Comparison of ENCODE assay signal across 1 cellular context in genomic region chr22:19432092-19432844, GRCh38.
TF ChIP-seq lines count a peak whose summit lies in the region.

Gene MRPL40 (plus strand): TSS chr22:19432545. CDS start chr22:19432555, 10 bp downstream.

TF ChIP-seq in HepG2, 621 proteins besides CTCF, POLR2A, EP300 and RAD21 (continued from another document and continues in another):
- TF ChIP-seq, protein P1, sequence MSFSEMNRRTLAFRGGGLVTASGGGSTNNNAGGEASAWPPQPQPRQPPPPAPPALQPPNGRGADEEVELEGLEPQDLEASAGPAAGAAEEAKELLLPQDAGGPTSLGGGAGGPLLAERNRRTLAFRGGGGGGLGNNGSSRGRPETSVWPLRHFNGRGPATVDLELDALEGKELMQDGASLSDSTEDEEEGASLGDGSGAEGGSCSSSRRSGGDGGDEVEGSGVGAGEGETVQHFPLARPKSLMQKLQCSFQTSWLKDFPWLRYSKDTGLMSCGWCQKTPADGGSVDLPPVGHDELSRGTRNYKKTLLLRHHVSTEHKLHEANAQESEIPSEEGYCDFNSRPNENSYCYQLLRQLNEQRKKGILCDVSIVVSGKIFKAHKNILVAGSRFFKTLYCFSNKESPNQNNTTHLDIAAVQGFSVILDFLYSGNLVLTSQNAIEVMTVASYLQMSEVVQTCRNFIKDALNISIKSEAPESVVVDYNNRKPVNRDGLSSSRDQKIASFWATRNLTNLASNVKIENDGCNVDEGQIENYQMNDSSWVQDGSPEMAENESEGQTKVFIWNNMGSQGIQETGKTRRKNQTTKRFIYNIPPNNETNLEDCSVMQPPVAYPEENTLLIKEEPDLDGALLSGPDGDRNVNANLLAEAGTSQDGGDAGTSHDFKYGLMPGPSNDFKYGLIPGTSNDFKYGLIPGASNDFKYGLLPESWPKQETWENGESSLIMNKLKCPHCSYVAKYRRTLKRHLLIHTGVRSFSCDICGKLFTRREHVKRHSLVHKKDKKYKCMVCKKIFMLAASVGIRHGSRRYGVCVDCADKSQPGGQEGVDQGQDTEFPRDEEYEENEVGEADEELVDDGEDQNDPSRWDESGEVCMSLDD (CRISPR knock-in tag; IDR thresholded peaks at IDR 0.05; ENCODE audit: borderline replicate concordance) = peak; percentile 62; the same call in 1 of the 2 replicates
- TF ChIP-seq, protein P2, sequence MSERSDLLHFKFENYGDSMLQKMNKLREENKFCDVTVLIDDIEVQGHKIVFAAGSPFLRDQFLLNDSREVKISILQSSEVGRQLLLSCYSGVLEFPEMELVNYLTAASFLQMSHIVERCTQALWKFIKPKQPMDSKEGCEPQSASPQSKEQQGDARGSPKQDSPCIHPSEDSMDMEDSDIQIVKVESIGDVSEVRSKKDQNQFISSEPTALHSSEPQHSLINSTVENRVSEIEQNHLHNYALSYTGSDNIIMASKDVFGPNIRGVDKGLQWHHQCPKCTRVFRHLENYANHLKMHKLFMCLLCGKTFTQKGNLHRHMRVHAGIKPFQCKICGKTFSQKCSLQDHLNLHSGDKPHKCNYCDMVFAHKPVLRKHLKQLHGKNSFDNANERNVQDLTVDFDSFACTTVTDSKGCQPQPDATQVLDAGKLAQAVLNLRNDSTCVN (CRISPR knock-in tag; IDR thresholded peaks at IDR 0.05; ENCODE audit: borderline replicate concordance) = peak; percentile 92
- TF ChIP-seq ZNF781 (CRISPR knock-in tag; IDR thresholded peaks at IDR 0.05; ENCODE audit: borderline replicate concordance, not compliant biosample characterization) (no peak), ZNF761 (CRISPR knock-in tag; conservative IDR thresholded peaks at IDR 0.05) (peak; percentile 81; the same call in 1 of the 2 replicates), ZNF326 (CRISPR knock-in tag; IDR thresholded peaks at IDR 0.05; ENCODE audit: borderline replicate concordance) (no peak), ZNF629 (CRISPR knock-in tag; conservative IDR thresholded peaks at IDR 0.05) (peak; percentile 70), ZNF142 (CRISPR knock-in tag; IDR thresholded peaks at IDR 0.05) (peak; percentile 65; the same call in 1 of the 2 replicates), ZNF572 (CRISPR knock-in tag; IDR thresholded peaks at IDR 0.05) (peak; percentile 99), SOX13 (IDR thresholded peaks at IDR 0.05) (0 out of 2 replicates have a peak, but pooled peaks have one; percentile 11), SOX13 (CRISPR knock-in tag; conservative IDR thresholded peaks at IDR 0.05 in 1 of 2, IDR thresholded peaks at IDR 0.05 in 1 of 2) (peak in 1 of 2 experiments; percentile 79; a peak in 2 of 4 replicates), ATF1 (CRISPR knock-in tag; IDR thresholded peaks at IDR 0.05) (no peak), FOXP4 (CRISPR knock-in tag; IDR thresholded peaks at IDR 0.05) (peak; percentile 71), KDM1A (CRISPR knock-in tag; IDR thresholded peaks at IDR 0.05) (no peak), ZNF350 (CRISPR knock-in tag; IDR thresholded peaks at IDR 0.05; ENCODE audit: borderline replicate concordance, low read depth) (peak; percentile 95), BCL3 (CRISPR knock-in tag; IDR thresholded peaks at IDR 0.05) (peak; percentile 92), ZNF343 (CRISPR knock-in tag; IDR thresholded peaks at IDR 0.05) (peak; percentile 90; the same call in 1 of the 2 replicates), BRF2 (CRISPR knock-in tag; IDR thresholded peaks at IDR 0.05) (peak; percentile 95), MED1 (CRISPR knock-in tag; IDR thresholded peaks at IDR 0.05) (peak; percentile 93), PLRG1 (conservative IDR thresholded peaks at IDR 0.05) (no peak), NFKBIZ (CRISPR knock-in tag; IDR thresholded peaks at IDR 0.05) (peak; percentile 95), ZNF678 (CRISPR knock-in tag; IDR thresholded peaks at IDR 0.05) (peak; percentile 84), ZSCAN25 (CRISPR knock-in tag; IDR thresholded peaks at IDR 0.05) (peak; percentile 81), TP53 (CRISPR knock-in tag; conservative IDR thresholded peaks at IDR 0.05) (no peak; the same call in 1 of the 2 replicates), TEAD2 (CRISPR knock-in tag; IDR thresholded peaks at IDR 0.05) (no peak), IKZF1 (IDR thresholded peaks at IDR 0.05) (no peak), HIVEP1 (CRISPR knock-in tag; IDR thresholded peaks at IDR 0.05) (peak; percentile 88; the same call in 1 of the 2 replicates), KAT2B (IDR thresholded peaks at IDR 0.05; ENCODE audit: borderline replicate concordance, low read depth, low read length) (no peak), KDM5B (CRISPR knock-in tag; IDR thresholded peaks at IDR 0.05; ENCODE audit: borderline replicate concordance) (peak; percentile 85; the same call in 1 of the 2 replicates), ZNF251 (CRISPR knock-in tag; IDR thresholded peaks at IDR 0.05) (no peak), SCMH1 (CRISPR knock-in tag; IDR thresholded peaks at IDR 0.05; ENCODE audit: borderline replicate concordance) (no peak), PCBP1 (IDR thresholded peaks at IDR 0.05; ENCODE audit: borderline replicate concordance, low read depth, low read length) (0 out of 2 replicates have a peak, but pooled peaks have one; percentile 35)
- TF ChIP-seq, protein P3, sequence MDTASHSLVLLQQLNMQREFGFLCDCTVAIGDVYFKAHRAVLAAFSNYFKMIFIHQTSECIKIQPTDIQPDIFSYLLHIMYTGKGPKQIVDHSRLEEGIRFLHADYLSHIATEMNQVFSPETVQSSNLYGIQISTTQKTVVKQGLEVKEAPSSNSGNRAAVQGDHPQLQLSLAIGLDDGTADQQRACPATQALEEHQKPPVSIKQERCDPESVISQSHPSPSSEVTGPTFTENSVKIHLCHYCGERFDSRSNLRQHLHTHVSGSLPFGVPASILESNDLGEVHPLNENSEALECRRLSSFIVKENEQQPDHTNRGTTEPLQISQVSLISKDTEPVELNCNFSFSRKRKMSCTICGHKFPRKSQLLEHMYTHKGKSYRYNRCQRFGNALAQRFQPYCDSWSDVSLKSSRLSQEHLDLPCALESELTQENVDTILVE (CRISPR knock-in tag; IDR thresholded peaks at IDR 0.05) = peak; percentile 97; the same call in 1 of the 2 replicates
- TF ChIP-seq, protein P4, sequence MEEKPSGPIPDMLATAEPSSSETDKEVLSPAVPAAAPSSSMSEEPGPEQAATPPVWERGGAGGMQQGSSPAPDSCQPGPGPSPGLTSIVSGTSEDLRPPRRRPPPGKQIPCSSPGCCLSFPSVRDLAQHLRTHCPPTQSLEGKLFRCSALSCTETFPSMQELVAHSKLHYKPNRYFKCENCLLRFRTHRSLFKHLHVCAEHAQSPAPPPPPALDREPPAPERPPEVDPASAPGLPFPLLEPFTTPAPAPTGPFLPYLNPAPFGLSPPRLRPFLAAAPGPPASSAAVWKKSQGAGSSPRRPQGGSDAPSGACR (CRISPR knock-in tag; IDR thresholded peaks at IDR 0.05) = peak; percentile 100; the same call in 1 of the 2 replicates
- TF ChIP-seq, protein P5, sequence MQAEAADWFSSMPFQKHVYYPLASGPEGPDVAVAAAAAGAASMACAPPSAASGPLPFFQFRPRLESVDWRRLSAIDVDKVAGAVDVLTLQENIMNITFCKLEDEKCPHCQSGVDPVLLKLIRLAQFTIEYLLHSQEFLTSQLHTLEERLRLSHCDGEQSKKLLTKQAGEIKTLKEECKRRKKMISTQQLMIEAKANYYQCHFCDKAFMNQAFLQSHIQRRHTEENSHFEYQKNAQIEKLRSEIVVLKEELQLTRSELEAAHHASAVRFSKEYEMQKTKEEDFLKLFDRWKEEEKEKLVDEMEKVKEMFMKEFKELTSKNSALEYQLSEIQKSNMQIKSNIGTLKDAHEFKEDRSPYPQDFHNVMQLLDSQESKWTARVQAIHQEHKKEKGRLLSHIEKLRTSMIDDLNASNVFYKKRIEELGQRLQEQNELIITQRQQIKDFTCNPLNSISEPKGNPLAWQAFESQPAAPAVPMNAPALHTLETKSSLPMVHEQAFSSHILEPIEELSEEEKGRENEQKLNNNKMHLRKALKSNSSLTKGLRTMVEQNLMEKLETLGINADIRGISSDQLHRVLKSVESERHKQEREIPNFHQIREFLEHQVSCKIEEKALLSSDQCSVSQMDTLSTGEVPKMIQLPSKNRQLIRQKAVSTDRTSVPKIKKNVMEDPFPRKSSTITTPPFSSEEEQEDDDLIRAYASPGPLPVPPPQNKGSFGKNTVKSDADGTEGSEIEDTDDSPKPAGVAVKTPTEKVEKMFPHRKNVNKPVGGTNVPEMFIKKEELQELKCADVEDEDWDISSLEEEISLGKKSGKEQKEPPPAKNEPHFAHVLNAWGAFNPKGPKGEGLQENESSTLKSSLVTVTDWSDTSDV (CRISPR knock-in tag; IDR thresholded peaks at IDR 0.05) = peak; percentile 27
- TF ChIP-seq, protein P6, sequence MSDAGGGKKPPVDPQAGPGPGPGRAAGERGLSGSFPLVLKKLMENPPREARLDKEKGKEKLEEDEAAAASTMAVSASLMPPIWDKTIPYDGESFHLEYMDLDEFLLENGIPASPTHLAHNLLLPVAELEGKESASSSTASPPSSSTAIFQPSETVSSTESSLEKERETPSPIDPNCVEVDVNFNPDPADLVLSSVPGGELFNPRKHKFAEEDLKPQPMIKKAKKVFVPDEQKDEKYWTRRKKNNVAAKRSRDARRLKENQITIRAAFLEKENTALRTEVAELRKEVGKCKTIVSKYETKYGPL (CRISPR knock-in tag; IDR thresholded peaks at IDR 0.05) = peak; percentile 62; the same call in 1 of the 2 replicates
